In genomic region chr12:65594373-65594772, GRCh38 we compare ENCODE assay signal across 1 cellular context.
TF ChIP-seq lines count a peak whose summit lies in the region.

No MANE protein-coding gene starts in this region.

TF ChIP-seq in WTC11, 78 proteins besides CTCF, POLR2A, EP300 and RAD21 (continued from another document):
- TF ChIP-seq AFF4 (CRISPR knock-in tag; IDR thresholded peaks at IDR 0.05; ENCODE audit: borderline replicate concordance) = no peak
- no peak for TF ChIP-seq ZNF416 (CRISPR knock-in tag; IDR thresholded peaks at IDR 0.05)
